In the genomic region with DNA sequence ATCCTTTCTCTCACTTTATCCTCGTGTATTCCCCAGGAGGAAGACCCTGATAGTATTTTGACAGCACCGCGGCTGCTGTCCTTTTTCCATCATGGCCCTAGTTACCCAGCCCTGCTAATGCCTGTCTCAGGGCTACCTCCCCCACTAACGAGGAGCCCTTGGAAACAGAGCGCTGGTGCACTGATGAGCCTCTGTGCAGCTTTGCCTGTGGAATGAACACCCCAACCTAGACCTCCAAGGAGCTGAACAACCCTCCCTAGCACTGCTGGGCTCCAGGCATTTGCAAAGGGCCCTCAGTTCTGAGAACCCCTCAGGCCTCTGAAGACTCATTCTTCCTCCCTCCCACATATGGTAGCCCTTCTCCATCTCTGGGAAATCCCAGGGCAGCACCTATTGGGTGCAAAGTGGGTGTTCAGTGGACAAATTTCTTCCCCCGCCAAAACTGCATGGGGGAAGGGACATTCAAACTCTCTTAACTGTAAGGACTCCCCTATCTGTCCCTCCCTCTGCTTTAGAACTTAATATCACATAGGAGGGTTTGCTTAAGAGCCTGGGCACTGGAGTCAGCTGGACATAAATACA, we compare ENCODE assay signal across 1 cellular context.
TF ChIP-seq lines count a peak whose summit lies in the region.

No MANE protein-coding gene starts in this region.

TF ChIP-seq in K562, 482 proteins besides CTCF, POLR2A, EP300 and RAD21:
- TF ChIP-seq KLF6 (CRISPR knock-in tag; IDR thresholded peaks at IDR 0.05; ENCODE audit: borderline replicate concordance) (no peak), MAZ (CRISPR knock-in tag; conservative IDR thresholded peaks at IDR 0.05 in 1 of 2, IDR thresholded peaks at IDR 0.05 in 1 of 2) (0 out of 4 replicates have a peak, but pooled peaks of 1 of the 2 experiments have one; percentile 14)
